In genomic region chr9:98606730-98607129, GRCh38 we compare ENCODE assay signal across 19 cellular contexts.
DNase-seq lines count a peak whose midpoint lies in the region; ATAC-seq, FAIRE-seq and TF ChIP-seq lines count a peak whose summit lies in the region.
"Had no signal": no experiment of that assay in that cellular context is flagged by ENCODE, and none has a peak within 500 bp of the region (broad histone marks: within the 10 kb centered on the region; RNA-seq: fewer than 3 reads in every experiment).

No MANE protein-coding gene starts in this region.

- ATAC-seq in GM19395 (IDR thresholded peaks at IDR 0.05; ENCODE audit: unreplicated experiment), result no peak
- ATAC-seq: CD8-positive, alpha-beta T cell had no signal

- 0 out of 2 replicates have a peak overlapping the region, but pooled peaks have one; percentile 83 for H3K27ac ChIP-seq in GM23248
- no peak overlapping the region for H3K27ac ChIP-seq in astrocyte (ENCODE audit: low read depth, low read length)
- H3K27ac ChIP-seq: BLaER1, C4-2B had no signal

- no peaks in the 10 kb centered on the region for H3K36me3 Mint-ChIP-seq in astrocyte (ENCODE audit: low read depth, unreplicated experiment)
- H3K36me3 Mint-ChIP-seq: CD4-positive, CD25-positive, alpha-beta regulatory T cell; CD8-positive, alpha-beta T cell had no signal

- H3K27me3 ChIP-seq in GM23248 (replicated peaks; ENCODE audit: insufficient read depth) (no peaks in the 10 kb centered on the region), astrocyte (ENCODE audit: insufficient read depth, low read length) (no peaks in the 10 kb centered on the region)
- H3K27me3 ChIP-seq: BLaER1 had no signal

- no peaks in the 10 kb centered on the region for H3K9me3 Mint-ChIP-seq in astrocyte (ENCODE audit: unreplicated experiment)
- H3K9me3 Mint-ChIP-seq: CD8-positive, alpha-beta T cell had no signal

- in situ Hi-C loops in GM23248 (cut with MboI), result no loop called here

- TF ChIP-seq CTCF in astrocyte (IDR thresholded peaks at IDR 0.05; ENCODE audit: insufficient read depth, low read depth, low read length), result no peak

- no peak overlapping the region for H2AFZ ChIP-seq in GM23248
- no peak overlapping the region for H2AFZ ChIP-seq in astrocyte (ENCODE audit: low read depth, low read length)

- H3K4me1 ChIP-seq in GM23248 (ENCODE audit: insufficient read depth) (peaks cover 45% of the 10 kb centered on the region), astrocyte (ENCODE audit: insufficient read depth, low read length) (no peaks in the 10 kb centered on the region)
- H3K4me1 ChIP-seq: Caco-2 had no signal

- H4K20me1 ChIP-seq in GM23248 (ENCODE audit: insufficient read depth), result no peaks in the 10 kb centered on the region
- H4K20me1 ChIP-seq in astrocyte (ENCODE audit: insufficient read depth, low read length), result no peaks in the 10 kb centered on the region
- H4K20me1 ChIP-seq: BLaER1 had no signal

- H3K4me2 ChIP-seq in GM23248 (ENCODE audit: unreplicated experiment) (peak overlapping the region; percentile 66), astrocyte (ENCODE audit: low read length) (no peak overlapping the region)
- H3K4me2 ChIP-seq: BLaER1 had no signal

- peaks cover 23% of the 10 kb centered on the region for H3K27me3 Mint-ChIP-seq in astrocyte (ENCODE audit: low read depth, unreplicated experiment)

- no peak overlapping the region for H3K27ac Mint-ChIP-seq in astrocyte (ENCODE audit: unreplicated experiment)
- H3K27ac Mint-ChIP-seq: B cell; CD4-positive, CD25-positive, alpha-beta regulatory T cell; CD8-positive, alpha-beta T cell had no signal

- DNase-seq in GM23248, result no peak
- peak; percentile 69 for DNase-seq in astrocyte (ENCODE audit: low read depth)
- DNase-seq in islet precursor cell, result peak; percentile 19
- no peak for DNase-seq in RPMI8226
- no peak for DNase-seq in NCI-H1436 (lab: John Stamatoyannopoulos, UW)
- DNase-seq: Caco-2; CD4-positive, CD25-positive, alpha-beta regulatory T cell; CD8-positive, alpha-beta T cell; DMS153; DND-41; H7; HCEC 1CT had no signal

- H3F3A ChIP-seq in GM23248 (ENCODE audit: insufficient read depth), result peaks cover 21% of the 10 kb centered on the region

- H3K9me2 ChIP-seq in GM23248 (ENCODE audit: insufficient read depth), result no peaks in the 10 kb centered on the region

- WGBS in GM23248 (ENCODE audit: low coverage in 1 of 2, low lambda C conversion rate in 2 of 2, missing lambda C conversion rate in 2 of 2), 2 experiments, result 79 to 85% methylated on average over 11 to 12 of the region's 12 CpGs

- H3K36me3 ChIP-seq in GM23248 (ENCODE audit: low read depth) (no peaks in the 10 kb centered on the region), astrocyte (ENCODE audit: insufficient read depth, low read length) (no peaks in the 10 kb centered on the region)
- H3K36me3 ChIP-seq: BLaER1 had no signal

- H3K9ac ChIP-seq in GM23248, result no peak overlapping the region
- no peak overlapping the region for H3K9ac ChIP-seq in astrocyte (ENCODE audit: low read length)
- H3K9ac ChIP-seq: BLaER1 had no signal

- H3K4me3 ChIP-seq in GM23248 (no peak overlapping the region), astrocyte (ENCODE audit: insufficient read depth, low read depth, low read length) (no peak overlapping the region)
- H3K4me3 ChIP-seq: BLaER1 had no signal

- H3K9me3 ChIP-seq in GM23248 (ENCODE audit: low read depth) (no peaks in the 10 kb centered on the region), astrocyte (ENCODE audit: insufficient read depth, low read depth, low read length) (no peaks in the 10 kb centered on the region)
- H3K9me3 ChIP-seq: BLaER1, Caco-2 had no signal

- H3K4me1 Mint-ChIP-seq in astrocyte (ENCODE audit: low read depth, unreplicated experiment), result peaks cover 12% of the 10 kb centered on the region
- H3K4me1 Mint-ChIP-seq: B cell; CD4-positive, CD25-positive, alpha-beta regulatory T cell had no signal

- H3K79me2 ChIP-seq in GM23248 (ENCODE audit: insufficient read depth) (no peaks in the 10 kb centered on the region), astrocyte (ENCODE audit: insufficient read depth, low read length) (no peaks in the 10 kb centered on the region)

- no peak overlapping the region for H3K4me3 Mint-ChIP-seq in astrocyte (ENCODE audit: unreplicated experiment)
- H3K4me3 Mint-ChIP-seq: B cell; CD4-positive, CD25-positive, alpha-beta regulatory T cell; CD8-positive, alpha-beta T cell had no signal

- no peak for FAIRE-seq in astrocyte (lab: Jason Lieb, UNC)
- FAIRE-seq: G401.6, GM12892, H1 had no signal

Comparison
In these comparisons a context has a peak if more than half of its experiments do, and no peak if none do; other contexts are left out.
1. DNase-seq: peak in astrocyte (single experiment) and islet precursor cell (single experiment); none in GM23248 (single experiment), RPMI8226 (single experiment) and NCI-H1436 (single experiment).